ENCODE assay signal across 23 cellular contexts in the genomic region with DNA sequence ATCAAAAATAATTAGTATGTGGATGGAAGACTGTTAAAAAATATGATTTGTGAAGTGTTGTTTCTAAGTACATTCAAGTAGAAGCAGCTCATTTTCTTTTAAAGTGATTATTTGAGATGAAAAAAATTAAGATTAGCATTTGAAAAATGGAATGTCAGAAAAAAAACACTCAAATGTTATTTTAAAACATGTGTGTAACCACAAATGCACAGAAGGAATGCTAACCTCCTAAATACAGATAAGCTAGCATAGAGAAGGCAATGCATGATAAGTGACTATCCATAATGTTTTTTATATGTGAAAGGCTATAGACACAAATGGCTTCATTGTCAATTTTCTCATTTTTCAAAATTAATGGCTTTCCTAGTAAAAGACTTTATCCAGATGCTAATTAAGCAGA.
"Had no signal": no experiment of that assay in that cellular context is flagged by ENCODE, and none has a peak within 500 bp of the region (broad histone marks: within the 10 kb centered on the region; RNA-seq: fewer than 3 reads in every experiment).

No MANE protein-coding gene starts in this region.

- ATAC-seq: activated CD8-positive, alpha-beta memory T cell treated with anti-CD3 and anti-CD28 coated beads, Interleukin-2, amount 10 ng/mL, durations not matched to agents 7 days and 5 days; activated CD8-positive, alpha-beta T cell treated with anti-CD3 and anti-CD28 coated beads for 36 hours; gastrocnemius medialis; natural killer cell treated with Interleukin-12 subunit alpha and Interleukin-12 subunit beta and Interleukin-15 and Interleukin-18, amount 100 ng/mL, for 72 hours; right cardiac atrium; stimulated activated naive CD8-positive, alpha-beta T cell treated with anti-CD3 and anti-CD28 coated beads, Interleukin-15, Interleukin-2, amounts not matched to agents 100 U/mL and 50 U/mL, for 24 hours had no signal

- H3K36me3 ChIP-seq: ascending aorta, cardiac muscle cell, esophagus muscularis mucosa, gastrocnemius medialis, upper lobe of left lung, WERI-Rb-1 had no signal

- H3K4me1 ChIP-seq: ascending aorta, esophagus muscularis mucosa, gastrocnemius medialis, parathyroid adenoma, upper lobe of left lung had no signal

- H3K79me2 ChIP-seq: parathyroid adenoma had no signal

- H3K9ac ChIP-seq: parathyroid adenoma had no signal

- H3K27ac ChIP-seq: ascending aorta, cardiac muscle cell, esophagus muscularis mucosa, gastrocnemius medialis, parathyroid adenoma, upper lobe of left lung, WERI-Rb-1 had no signal

- H3K9me3 ChIP-seq: ascending aorta, esophagus muscularis mucosa, gastrocnemius medialis, upper lobe of left lung had no signal

- H3K27me3 ChIP-seq: ascending aorta, cardiac muscle cell, esophagus muscularis mucosa, gastrocnemius medialis, upper lobe of left lung had no signal

- H2AFZ ChIP-seq: parathyroid adenoma had no signal

- DNase-seq: activated CD4-positive, alpha-beta T cell treated with anti-CD3 and anti-CD28 coated beads, Interleukin-2, amount 10 ng/mL, durations not matched to agents 7 days and 5 days; activated CD4-positive, CD25-positive, alpha-beta regulatory T cell treated with anti-CD3 and anti-CD28 coated beads, Interleukin-2, amount 50 U/mL, for 72 hours; activated CD8-positive, alpha-beta memory T cell treated with anti-CD3 and anti-CD28 coated beads, Interleukin-2, amount 10 ng/mL, durations not matched to agents 7 days and 5 days; activated CD8-positive, alpha-beta T cell treated with anti-CD3 and anti-CD28 coated beads for 36 hours; activated effector memory CD4-positive, alpha-beta T cell treated with anti-CD3 and anti-CD28 coated beads, Interleukin-2, amount 50 U/mL, for 16 hours; activated naive CD4-positive, alpha-beta T cell treated with anti-CD3 and anti-CD28 coated beads, Interleukin-2, amount 50 U/mL, for 16 hours; activated T-cell treated with anti-CD3 and anti-CD28 coated beads for 4 hours; dermis blood vessel endothelial cell; effector memory CD4-positive, alpha-beta T cell; gastrocnemius medialis; hippocampal formation; left ventricle myocardium superior; right cardiac atrium; stimulated activated CD4-positive, alpha-beta T cell treated with anti-CD3 and anti-CD28 coated beads, Interleukin-12 subunit alpha, Interleukin-12 subunit beta, amount 100 ng/mL, for 4 hours; stimulated activated CD4-positive, alpha-beta T cell treated with anti-CD3 and anti-CD28 coated beads, Interleukin-4, amount 100 ng/mL, for 4 hours; stimulated activated naive CD8-positive, alpha-beta T cell treated with anti-CD3 and anti-CD28 coated beads, Interleukin-15, Interleukin-2, amounts not matched to agents 100 U/mL and 50 U/mL, for 24 hours; upper lobe of left lung; WERI-Rb-1 had no signal

- H3K4me3 ChIP-seq: ascending aorta, cardiac muscle cell, esophagus muscularis mucosa, gastrocnemius medialis, upper lobe of left lung had no signal
